25 cellular contexts compared by ENCODE assay signal in the genomic region with DNA sequence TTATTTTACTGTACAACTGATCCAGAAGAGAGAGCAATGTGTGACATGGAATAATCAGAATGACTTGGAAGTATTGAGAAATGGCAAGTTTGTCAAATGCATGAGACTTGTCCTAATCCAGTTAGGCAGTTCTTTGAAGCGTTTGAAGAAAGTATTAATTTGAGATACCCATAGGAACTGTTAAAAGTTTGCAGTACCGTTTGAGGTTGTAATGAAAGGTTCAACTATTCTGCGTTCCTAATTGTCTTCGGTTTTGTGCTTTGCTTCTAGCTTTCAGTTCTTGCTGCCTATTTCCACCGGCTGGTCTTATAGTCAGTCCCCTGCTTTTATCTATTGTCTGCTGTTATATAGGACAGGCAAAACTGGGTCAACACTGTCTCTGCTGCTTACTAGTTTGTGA.
"Had no signal": no experiment of that assay in that cellular context is flagged by ENCODE, and none has a peak within 500 bp of the region (broad histone marks: within the 10 kb centered on the region; RNA-seq: fewer than 3 reads in every experiment).

No MANE protein-coding gene starts in this region.

- H3K4me3 Mint-ChIP-seq: activated CD4-positive, alpha-beta memory T cell treated with anti-CD3 and anti-CD28 coated beads, Interleukin-2, amount 10 ng/mL, durations not matched to agents 7 days and 5 days; endodermal cell; immature natural killer cell; nephron had no signal

- H3K4me3 ChIP-seq: heart left ventricle, lower lobe of right lung, mucosa of descending colon, pancreas, prostate gland, tibial nerve had no signal

- H3K4me1 Mint-ChIP-seq: endodermal cell, nephron had no signal

- FAIRE-seq: pancreas had no signal

- DNase-seq: activated CD4-positive, alpha-beta memory T cell treated with anti-CD3 and anti-CD28 coated beads, Interleukin-2, amount 10 ng/mL, durations not matched to agents 7 days and 5 days; activated CD4-positive, alpha-beta T cell treated with anti-CD3 and anti-CD28 coated beads for 48 hours; activated CD4-positive, CD25-positive, alpha-beta regulatory T cell; activated CD8-positive, alpha-beta memory T cell treated with anti-CD3 and anti-CD28 coated beads, Interleukin-2, amount 50 U/mL, for 48 hours; activated effector memory CD4-positive, alpha-beta T cell treated with Interleukin-2 at 50 U/mL for 16 hours; activated naive CD4-positive, alpha-beta T cell treated with Interleukin-2 at 50 U/mL for 16 hours; amygdala; caudate nucleus; endodermal cell; foreskin keratinocyte; heart left ventricle; hypothalamus; immature natural killer cell; kidney glomerular epithelial cell; lower lobe of right lung; mesendoderm; mucosa of descending colon; pancreas; stimulated activated naive CD4-positive, alpha-beta T cell treated with Interleukin-2 at 50 U/mL for 16 hours; T-helper 1 cell had no signal

- H3K27ac Mint-ChIP-seq: activated CD4-positive, alpha-beta memory T cell treated with anti-CD3 and anti-CD28 coated beads, Interleukin-2, amount 10 ng/mL, durations not matched to agents 7 days and 5 days; endodermal cell; nephron had no signal

- H3K9me3 ChIP-seq: heart left ventricle, lower lobe of right lung, mucosa of descending colon, pancreas, prostate gland, tibial nerve had no signal

- H3K27me3 Mint-ChIP-seq: activated CD4-positive, alpha-beta memory T cell treated with anti-CD3 and anti-CD28 coated beads, Interleukin-2, amount 10 ng/mL, durations not matched to agents 7 days and 5 days had no signal

- ATAC-seq: esophagus mucosa, foreskin keratinocyte, heart left ventricle, left lobe of liver, lower lobe of right lung, mucosa of descending colon, pancreas had no signal

- H3K36me3 ChIP-seq: prostate gland had no signal

- H3K27me3 ChIP-seq: foreskin keratinocyte, heart left ventricle, pancreas, tibial nerve had no signal

- H3K27ac ChIP-seq: foreskin keratinocyte, heart left ventricle, lower lobe of right lung, pancreas, prostate gland, tibial nerve had no signal

- H3K9me3 Mint-ChIP-seq: activated CD4-positive, alpha-beta memory T cell treated with anti-CD3 and anti-CD28 coated beads, Interleukin-2, amount 10 ng/mL, durations not matched to agents 7 days and 5 days; endodermal cell; immature natural killer cell; nephron had no signal

- H3K4me1 ChIP-seq: pancreas, prostate gland, tibial nerve had no signal
